8 cellular contexts compared by ENCODE assay signal in genomic region chr14:24367506-24368214, GRCh38. TPM values are rescaled to one million over a fixed set of nuclear protein-coding genes. Genes with fewer than 3 reads are reported as not detected.
A peak's percentile ranks its signal among the peaks of the same experiment; 100 is the strongest.
DNase-seq lines count a peak whose midpoint lies in the region; ATAC-seq and TF ChIP-seq lines count a peak whose summit lies in the region.

Gene NFATC4, plus strand, starts transcription at chr14:24368184. Its CDS starts 157 bp downstream, at chr14:24368341.

- H3K27me3 Mint-ChIP-seq in activated T-helper 1 cell treated with anti-CD3 and anti-CD28 coated beads, Interleukin-12 subunit alpha, Interleukin-12 subunit beta, Interleukin-2, Interleukin-4 antibody, amounts not matched to agents 30 ng/mL and 10 ng/mL and 1 ng/mL, durations not matched to agents 14 hours and 24 hours and 36 hours (ENCODE audit: insufficient read depth) = peaks cover 53% of the 10 kb centered on the region
- H3K27me3 Mint-ChIP-seq in nephron progenitor cell (ENCODE audit: low read depth, poor library complexity) = peaks cover 13% of the 10 kb centered on the region

- intact Hi-C loops in activated T-helper 1 cell treated with anti-CD3 and anti-CD28 coated beads, Interleukin-12 subunit alpha, Interleukin-12 subunit beta, Interleukin-2, Interleukin-4 antibody, amounts not matched to agents 30 ng/mL and 10 ng/mL and 1 ng/mL, durations not matched to agents 14 hours and 24 hours and 36 hours (cut with micrococcal nuclease) = loop anchor here (2.0 kb wide), 1 partner anchor 35 kb away; no protein-coding TSS in a partner anchor

- peaks cover 4% of the 10 kb centered on the region for H3K36me3 Mint-ChIP-seq in activated T-helper 1 cell treated with anti-CD3 and anti-CD28 coated beads, Interleukin-12 subunit alpha, Interleukin-12 subunit beta, Interleukin-2, Interleukin-4 antibody, amounts not matched to agents 30 ng/mL and 10 ng/mL and 1 ng/mL, durations not matched to agents 14 hours and 24 hours and 36 hours (ENCODE audit: low read depth)
- H3K36me3 Mint-ChIP-seq in nephron progenitor cell (ENCODE audit: low read depth) = peaks cover 13% of the 10 kb centered on the region

- peak; percentile 32 for ATAC-seq in GM21786 (IDR thresholded peaks at IDR 0.05; ENCODE audit: unreplicated experiment)
- peak; percentile 1 for ATAC-seq in foreskin keratinocyte

- peaks cover 15% of the 10 kb centered on the region for H3K4me1 ChIP-seq in foreskin keratinocyte

- peak; percentile 88 for DNase-seq in NCI-H2029 (lab: John Stamatoyannopoulos, UW)
- no peak for DNase-seq in activated T-helper 1 cell treated with anti-CD3 and anti-CD28 coated beads, Interleukin-12 subunit alpha, Interleukin-12 subunit beta, Interleukin-2, Interleukin-4 antibody, amounts not matched to agents 30 ng/mL and 10 ng/mL and 1 ng/mL, durations not matched to agents 14 hours and 24 hours and 36 hours (ENCODE audit: low spot score)
- peak; percentile 84 to 91 for DNase-seq in foreskin keratinocyte
- DNase-seq in nephron progenitor cell = peak; percentile 73
- no peak for DNase-seq in activated gamma-delta T cell treated with Interleukin-2 at 50 U/mL for 16 hours
- DNase-seq in effector CD4-positive, alpha-beta T cell = no peak

- no peak within 1 kb of the TSS for H3K27ac Mint-ChIP-seq in activated T-helper 1 cell treated with anti-CD3 and anti-CD28 coated beads, Interleukin-12 subunit alpha, Interleukin-12 subunit beta, Interleukin-2, Interleukin-4 antibody, amounts not matched to agents 30 ng/mL and 10 ng/mL and 1 ng/mL, durations not matched to agents 14 hours and 24 hours and 36 hours
- peak within 1 kb of the TSS; percentile 96 for H3K27ac Mint-ChIP-seq in nephron progenitor cell

- peaks cover 2% of the 10 kb centered on the region for H3K27me3 ChIP-seq in foreskin keratinocyte

- peak within 1 kb of the TSS; percentile 37 for H3K4me3 Mint-ChIP-seq in activated T-helper 1 cell treated with anti-CD3 and anti-CD28 coated beads, Interleukin-12 subunit alpha, Interleukin-12 subunit beta, Interleukin-2, Interleukin-4 antibody, amounts not matched to agents 30 ng/mL and 10 ng/mL and 1 ng/mL, durations not matched to agents 14 hours and 24 hours and 36 hours
- H3K4me3 Mint-ChIP-seq in nephron progenitor cell = peak within 1 kb of the TSS; percentile 89

- peaks cover 23% of the 10 kb centered on the region for H3K4me1 Mint-ChIP-seq in activated T-helper 1 cell treated with anti-CD3 and anti-CD28 coated beads, Interleukin-12 subunit alpha, Interleukin-12 subunit beta, Interleukin-2, Interleukin-4 antibody, amounts not matched to agents 30 ng/mL and 10 ng/mL and 1 ng/mL, durations not matched to agents 14 hours and 24 hours and 36 hours (ENCODE audit: low read depth)
- H3K4me1 Mint-ChIP-seq in nephron progenitor cell = peaks cover 47% of the 10 kb centered on the region

- no peak for TF ChIP-seq CTCF in C4-2B (conservative IDR thresholded peaks at IDR 0.05)
- no peak for TF ChIP-seq CTCF in foreskin keratinocyte (conservative IDR thresholded peaks at IDR 0.05)
- no peak for TF ChIP-seq CTCF in nephron progenitor cell (IDR thresholded peaks at IDR 0.05)

- H3K27ac ChIP-seq in C4-2B = peak within 1 kb of the TSS; percentile 46
- peak within 1 kb of the TSS; percentile 29 for H3K27ac ChIP-seq in foreskin keratinocyte

- no peaks in the 10 kb centered on the region for H3K9me3 Mint-ChIP-seq in activated T-helper 1 cell treated with anti-CD3 and anti-CD28 coated beads, Interleukin-12 subunit alpha, Interleukin-12 subunit beta, Interleukin-2, Interleukin-4 antibody, amounts not matched to agents 30 ng/mL and 10 ng/mL and 1 ng/mL, durations not matched to agents 14 hours and 24 hours and 36 hours
- H3K9me3 Mint-ChIP-seq in nephron progenitor cell = no peaks in the 10 kb centered on the region

RNA-seq across cellular contexts. Expression of gene NFATC4, which starts in this region (rescaled TPM):
- total RNA-seq in activated T-helper 1 cell treated with anti-CD3 and anti-CD28 coated beads, Interleukin-12 subunit alpha, Interleukin-12 subunit beta, Interleukin-2, Interleukin-4 antibody, amounts not matched to agents 30 ng/mL and 10 ng/mL and 1 ng/mL, durations not matched to agents 14 hours and 24 hours and 36 hours = not detected in 2 replicates
- total RNA-seq in foreskin keratinocyte = 11.1 and 19.8 TPM in 2 replicates
- 13.1 and 21.1 TPM in 2 replicates for polyA plus RNA-seq in foreskin keratinocyte

Comparison
In these comparisons a context has a peak if more than half of its experiments do, and no peak if none do; other contexts are left out.
1. RNA of gene NFATC4 (total RNA-seq): 11.1 to 19.8 TPM in foreskin keratinocyte; not detected in activated T-helper 1 cell treated with anti-CD3 and anti-CD28 coated beads, Interleukin-12 subunit alpha, Interleukin-12 subunit beta, Interleukin-2, Interleukin-4 antibody, amounts not matched to agents 30 ng/mL and 10 ng/mL and 1 ng/mL, durations not matched to agents 14 hours and 24 hours and 36 hours; every median in the first group is over 10 times any median in the second.
2. DNase-seq: peak in NCI-H2029 (single experiment), foreskin keratinocyte (2 of 2) and nephron progenitor cell (single experiment); none in activated T-helper 1 cell treated with anti-CD3 and anti-CD28 coated beads, Interleukin-12 subunit alpha, Interleukin-12 subunit beta, Interleukin-2, Interleukin-4 antibody, amounts not matched to agents 30 ng/mL and 10 ng/mL and 1 ng/mL, durations not matched to agents 14 hours and 24 hours and 36 hours (single experiment), activated gamma-delta T cell treated with Interleukin-2 at 50 U/mL for 16 hours (single experiment) and effector CD4-positive, alpha-beta T cell (single experiment).